ENCODE assay signal across 10 cellular contexts in the genomic region with DNA sequence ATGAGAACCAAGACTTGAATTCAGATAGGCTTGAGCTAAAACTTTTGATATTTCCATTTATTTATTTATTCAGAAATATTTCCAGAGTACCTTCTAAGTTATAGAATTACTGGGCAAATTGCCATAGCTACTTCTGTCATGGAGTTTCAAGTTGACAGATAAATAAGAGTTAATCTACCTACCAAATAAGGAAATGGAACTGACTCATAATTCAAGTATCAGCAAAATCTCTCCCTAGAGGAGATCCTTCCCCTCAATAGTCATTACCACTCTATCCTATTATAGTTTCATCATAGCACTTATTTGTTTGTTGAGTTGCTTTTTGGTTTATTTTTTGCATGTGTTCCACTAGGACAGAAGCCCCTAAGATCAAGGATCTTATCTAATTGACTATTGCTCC. TPM values are rescaled to one million over a fixed set of nuclear protein-coding genes. Genes with fewer than 3 reads are reported as not detected.
DNase-seq lines count a peak whose midpoint lies in the region; ATAC-seq and TF ChIP-seq lines count a peak whose summit lies in the region.
"Had no signal": no experiment of that assay in that cellular context is flagged by ENCODE, and none has a peak within 500 bp of the region (broad histone marks: within the 10 kb centered on the region; RNA-seq: fewer than 3 reads in every experiment).

No MANE protein-coding gene starts in this region.

- no peaks in the 10 kb centered on the region for H3K79me2 ChIP-seq in PC-3 (ENCODE audit: low read length)
- H3K79me2 ChIP-seq: parathyroid adenoma had no signal

- H3K4me1 ChIP-seq in A673 (ENCODE audit: insufficient read depth, low read length, poor library complexity, severe bottlenecking) (no peaks in the 10 kb centered on the region), PC-3 (ENCODE audit: insufficient read depth, low read length) (peaks cover 8% of the 10 kb centered on the region; the same call in 1 of the 2 replicates)
- H3K4me1 ChIP-seq: parathyroid adenoma had no signal

- TF ChIP-seq CTCF in A673 (conservative IDR thresholded peaks at IDR 0.05; ENCODE audit: low read depth, low read length) (no peak), PC-3 (conservative IDR thresholded peaks at IDR 0.05; ENCODE audit: low read depth, low read length) (no peak)

- no peaks in the 10 kb centered on the region for H3F3A ChIP-seq in PC-3 (ENCODE audit: low read length, unreplicated experiment)

- no peak overlapping the region for H3K27ac ChIP-seq in A673 (ENCODE audit: low read depth, low read length, poor library complexity, severe bottlenecking)
- no peak overlapping the region for H3K27ac ChIP-seq in PC-3 (ENCODE audit: low read length)
- H3K27ac ChIP-seq: parathyroid adenoma had no signal

- ATAC-seq in GM19328 (IDR thresholded peaks at IDR 0.05; ENCODE audit: unreplicated experiment): peak; percentile 57
- peak; percentile 93 for ATAC-seq in HG02884 (IDR thresholded peaks at IDR 0.05; ENCODE audit: unreplicated experiment)
- ATAC-seq in PC-3: no peak
- no peak for ATAC-seq in HG03045 (IDR thresholded peaks at IDR 0.05; ENCODE audit: unreplicated experiment)

- H3K9me3 ChIP-seq in A673 (ENCODE audit: low read depth, low read length, poor library complexity, severe bottlenecking) (no peaks in the 10 kb centered on the region), PC-3 (ENCODE audit: low read length) (no peaks in the 10 kb centered on the region)

- H3K4me3 ChIP-seq in A673 (ENCODE audit: low read depth, low read length, poor library complexity, severe bottlenecking) (no peak overlapping the region), PC-3 (ENCODE audit: low read length) (no peak overlapping the region)

- H3K9ac ChIP-seq in PC-3 (ENCODE audit: low read length): no peak overlapping the region
- H3K9ac ChIP-seq: parathyroid adenoma had no signal

- no peaks in the 10 kb centered on the region for H4K20me1 ChIP-seq in PC-3 (ENCODE audit: low read length)

- no peaks in the 10 kb centered on the region for H3K36me3 ChIP-seq in A673 (ENCODE audit: insufficient read depth, low read length, poor library complexity, severe bottlenecking)
- no peaks in the 10 kb centered on the region for H3K36me3 ChIP-seq in PC-3 (ENCODE audit: low read depth, low read length)

- intact Hi-C loops in A673 (cut with micrococcal nuclease; ENCODE audit: unreplicated experiment) (no loop called here), PC-3 (cut with micrococcal nuclease) (no loop called here), head of caudate nucleus (cut with DNase I) (no loop called here)

- peak; percentile 22 for DNase-seq in A673 (ENCODE audit: low spot score)
- DNase-seq in PC-3: peak; percentile 61
- DNase-seq in HPDE6-E6E7 (ENCODE audit: extremely low spot score): no peak
- no peak for DNase-seq in head of caudate nucleus
- DNase-seq in retina: no peak
- DNase-seq: stimulated activated CD4-positive, alpha-beta T cell treated with anti-CD3 and anti-CD28 coated beads, Interleukin-2, amount 100 ng/mL, for 48 hours had no signal

- POLR2A ChIA-PET in A673 (lab: Charles Lee; ENCODE audit: low non-redundant PET) (no interaction called here), PC-3 (lab: Charles Lee; ENCODE audit: unreplicated experiment) (no interaction called here)

- H2AFZ ChIP-seq in PC-3 (ENCODE audit: low read length): no peak overlapping the region
- H2AFZ ChIP-seq: parathyroid adenoma had no signal

- BruUV-seq in A673 (replicated peaks; lab: Mats Ljungman, UMichigan) (no TSS peak), PC-3 (replicated peaks; lab: Mats Ljungman, UMichigan) (no TSS peak)

- CTCF ChIA-PET in A673 (lab: Charles Lee) (no interaction called here), PC-3 (lab: Charles Lee) (no interaction called here)

- H3K4me2 ChIP-seq in PC-3 (ENCODE audit: low read length): no peak overlapping the region

- no peaks in the 10 kb centered on the region for H3K27me3 ChIP-seq in A673 (replicated peaks; ENCODE audit: insufficient read depth, low read depth, low read length, poor library complexity)
- 0 out of 2 replicates have a peak, but pooled peaks cover 4% of the 10 kb centered on the region for H3K27me3 ChIP-seq in PC-3 (ENCODE audit: low read length)

- H3K9me2 ChIP-seq in PC-3 (replicated peaks; ENCODE audit: low read length): no peaks in the 10 kb centered on the region

RNA-seq across cellular contexts. Expression of a gene that starts 48.8 kb away (rescaled TPM):
- total RNA-seq in A673 (2021): not detected in 2 replicates
- 6.0 and 10.1 TPM in 2 replicates for total RNA-seq in PC-3 (2014; rRNA removed)

Comparison
In these comparisons a context has a peak if more than half of its experiments do, and no peak if none do; other contexts are left out.
1. DNase-seq: peak in A673 (single experiment) and PC-3 (single experiment); none in HPDE6-E6E7 (single experiment), head of caudate nucleus (0 of 42) and retina (single experiment).
2. ATAC-seq: peak in GM19328 (single experiment) and HG02884 (single experiment); none in PC-3 (single experiment) and HG03045 (single experiment).